In the genomic region with DNA sequence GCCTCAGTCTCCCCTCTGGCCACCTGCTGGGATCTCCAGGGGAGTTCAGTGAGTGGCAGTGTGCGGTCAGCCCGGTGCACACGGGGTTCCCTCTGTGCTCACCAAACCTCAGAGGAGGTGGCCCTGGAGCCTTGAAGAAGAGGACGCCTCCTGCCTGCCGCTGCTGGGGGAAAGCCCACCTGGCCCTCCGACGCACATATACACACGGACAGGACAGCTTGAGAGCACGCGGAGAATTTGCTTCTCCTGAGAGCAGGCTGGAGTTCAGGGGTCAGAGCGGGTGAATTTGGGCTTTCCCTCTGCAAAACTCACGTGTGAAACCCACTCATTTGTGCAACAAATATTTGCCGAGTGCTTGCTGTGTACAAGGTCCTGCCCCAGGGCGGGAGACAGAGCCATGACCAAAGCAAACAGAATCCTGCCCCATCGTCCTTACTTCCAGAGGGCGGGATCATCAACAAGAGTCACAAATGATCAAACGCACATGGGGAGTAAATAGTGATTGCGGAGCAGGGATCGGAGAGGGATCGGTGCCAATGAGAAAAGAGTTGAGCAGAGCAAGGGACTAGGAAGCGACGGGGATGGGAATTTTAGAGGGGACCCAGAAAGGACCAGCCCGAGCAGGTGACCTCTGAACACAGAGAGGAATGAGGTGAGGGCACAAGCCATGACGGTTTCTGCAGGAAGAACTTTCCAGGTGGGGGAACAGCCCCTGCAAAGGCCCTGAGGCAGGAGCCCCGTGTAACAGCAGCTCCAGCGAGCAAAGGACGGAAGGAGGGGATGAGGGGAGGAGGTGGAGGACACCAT, we compare ENCODE assay signal across 1 cellular context.
TF ChIP-seq lines count a peak whose summit lies in the region.

No MANE protein-coding gene starts in this region.

TF ChIP-seq in HepG2, 621 proteins besides CTCF, POLR2A, EP300 and RAD21 (continued from another document and continues in another):
- TF ChIP-seq, protein P1, sequence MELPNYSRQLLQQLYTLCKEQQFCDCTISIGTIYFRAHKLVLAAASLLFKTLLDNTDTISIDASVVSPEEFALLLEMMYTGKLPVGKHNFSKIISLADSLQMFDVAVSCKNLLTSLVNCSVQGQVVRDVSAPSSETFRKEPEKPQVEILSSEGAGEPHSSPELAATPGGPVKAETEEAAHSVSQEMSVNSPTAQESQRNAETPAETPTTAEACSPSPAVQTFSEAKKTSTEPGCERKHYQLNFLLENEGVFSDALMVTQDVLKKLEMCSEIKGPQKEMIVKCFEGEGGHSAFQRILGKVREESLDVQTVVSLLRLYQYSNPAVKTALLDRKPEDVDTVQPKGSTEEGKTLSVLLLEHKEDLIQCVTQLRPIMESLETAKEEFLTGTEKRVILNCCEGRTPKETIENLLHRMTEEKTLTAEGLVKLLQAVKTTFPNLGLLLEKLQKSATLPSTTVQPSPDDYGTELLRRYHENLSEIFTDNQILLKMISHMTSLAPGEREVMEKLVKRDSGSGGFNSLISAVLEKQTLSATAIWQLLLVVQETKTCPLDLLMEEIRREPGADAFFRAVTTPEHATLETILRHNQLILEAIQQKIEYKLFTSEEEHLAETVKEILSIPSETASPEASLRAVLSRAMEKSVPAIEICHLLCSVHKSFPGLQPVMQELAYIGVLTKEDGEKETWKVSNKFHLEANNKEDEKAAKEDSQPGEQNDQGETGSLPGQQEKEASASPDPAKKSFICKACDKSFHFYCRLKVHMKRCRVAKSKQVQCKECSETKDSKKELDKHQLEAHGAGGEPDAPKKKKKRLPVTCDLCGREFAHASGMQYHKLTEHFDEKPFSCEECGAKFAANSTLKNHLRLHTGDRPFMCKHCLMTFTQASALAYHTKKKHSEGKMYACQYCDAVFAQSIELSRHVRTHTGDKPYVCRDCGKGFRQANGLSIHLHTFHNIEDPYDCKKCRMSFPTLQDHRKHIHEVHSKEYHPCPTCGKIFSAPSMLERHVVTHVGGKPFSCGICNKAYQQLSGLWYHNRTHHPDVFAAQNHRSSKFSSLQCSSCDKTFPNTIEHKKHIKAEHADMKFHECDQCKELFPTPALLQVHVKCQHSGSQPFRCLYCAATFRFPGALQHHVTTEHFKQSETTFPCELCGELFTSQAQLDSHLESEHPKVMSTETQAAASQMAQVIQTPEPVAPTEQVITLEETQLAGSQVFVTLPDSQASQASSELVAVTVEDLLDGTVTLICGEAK (IDR thresholded peaks at IDR 0.05): no peak
- TF ChIP-seq, protein P1 (CRISPR knock-in tag; IDR thresholded peaks at IDR 0.05): peak; percentile 31; the same call in 1 of the 2 replicates
- TF ChIP-seq ZNF460 (CRISPR knock-in tag; IDR thresholded peaks at IDR 0.05; ENCODE audit: borderline replicate concordance) (no peak), ZNF709 (CRISPR knock-in tag; IDR thresholded peaks at IDR 0.05) (no peak), ZNF121 (CRISPR knock-in tag; IDR thresholded peaks at IDR 0.05) (peak; percentile 17; the same call in 1 of the 2 replicates), ZNF879 (CRISPR knock-in tag; IDR thresholded peaks at IDR 0.05) (no peak), ZNF136 (CRISPR knock-in tag; IDR thresholded peaks at IDR 0.05; ENCODE audit: low read depth) (0 out of 2 replicates have a peak, but pooled peaks have one; percentile 65), ZNF207 (IDR thresholded peaks at IDR 0.05; ENCODE audit: borderline replicate concordance) (no peak), RNF2 (conservative IDR thresholded peaks at IDR 0.05; ENCODE audit: low read depth) (0 out of 2 replicates have a peak, but pooled peaks have one; percentile 63), MTA1 (CRISPR knock-in tag; IDR thresholded peaks at IDR 0.05; ENCODE audit: borderline replicate concordance) (peak; percentile 95), ZMAT3 (CRISPR knock-in tag; conservative IDR thresholded peaks at IDR 0.05) (0 out of 2 replicates have a peak, but pooled peaks have one; percentile 73), BCL6 (CRISPR knock-in tag; IDR thresholded peaks at IDR 0.05) (peak; percentile 79), ATF7-NPFF (CRISPR knock-in tag; IDR thresholded peaks at IDR 0.05; ENCODE audit: low read depth) (0 out of 2 replicates have a peak, but pooled peaks have one; percentile 70), POLR2G (IDR thresholded peaks at IDR 0.05; ENCODE audit: low read depth, low read length) (0 out of 2 replicates have a peak, but pooled peaks have one; percentile 9), SNAI1 (CRISPR knock-in tag; IDR thresholded peaks at IDR 0.05; ENCODE audit: borderline replicate concordance) (peak; percentile 77; the same call in 1 of the 2 replicates), ZNF263 (CRISPR knock-in tag; IDR thresholded peaks at IDR 0.05) (peak; percentile 75), ZNF431 (CRISPR knock-in tag; IDR thresholded peaks at IDR 0.05; ENCODE audit: borderline replicate concordance, low read depth) (no peak; the same call in 1 of the 2 replicates), KDM6A (CRISPR knock-in tag; IDR thresholded peaks at IDR 0.05; ENCODE audit: low read depth) (peak; percentile 60; the same call in 1 of the 2 replicates), ZNF816 (CRISPR knock-in tag; IDR thresholded peaks at IDR 0.05; ENCODE audit: borderline replicate concordance) (no peak; the same call in 1 of the 2 replicates), SRF (IDR thresholded peaks at IDR 0.05; ENCODE audit: low read depth, low read length) (no peak), ZNF180 (CRISPR knock-in tag; IDR thresholded peaks at IDR 0.05; ENCODE audit: borderline replicate concordance, low read depth) (0 out of 2 replicates have a peak, but pooled peaks have one; percentile 10)
- TF ChIP-seq, protein P2, sequence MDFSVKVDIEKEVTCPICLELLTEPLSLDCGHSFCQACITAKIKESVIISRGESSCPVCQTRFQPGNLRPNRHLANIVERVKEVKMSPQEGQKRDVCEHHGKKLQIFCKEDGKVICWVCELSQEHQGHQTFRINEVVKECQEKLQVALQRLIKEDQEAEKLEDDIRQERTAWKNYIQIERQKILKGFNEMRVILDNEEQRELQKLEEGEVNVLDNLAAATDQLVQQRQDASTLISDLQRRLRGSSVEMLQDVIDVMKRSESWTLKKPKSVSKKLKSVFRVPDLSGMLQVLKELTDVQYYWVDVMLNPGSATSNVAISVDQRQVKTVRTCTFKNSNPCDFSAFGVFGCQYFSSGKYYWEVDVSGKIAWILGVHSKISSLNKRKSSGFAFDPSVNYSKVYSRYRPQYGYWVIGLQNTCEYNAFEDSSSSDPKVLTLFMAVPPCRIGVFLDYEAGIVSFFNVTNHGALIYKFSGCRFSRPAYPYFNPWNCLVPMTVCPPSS (IDR thresholded peaks at IDR 0.05): no peak
- TF ChIP-seq, protein P3, sequence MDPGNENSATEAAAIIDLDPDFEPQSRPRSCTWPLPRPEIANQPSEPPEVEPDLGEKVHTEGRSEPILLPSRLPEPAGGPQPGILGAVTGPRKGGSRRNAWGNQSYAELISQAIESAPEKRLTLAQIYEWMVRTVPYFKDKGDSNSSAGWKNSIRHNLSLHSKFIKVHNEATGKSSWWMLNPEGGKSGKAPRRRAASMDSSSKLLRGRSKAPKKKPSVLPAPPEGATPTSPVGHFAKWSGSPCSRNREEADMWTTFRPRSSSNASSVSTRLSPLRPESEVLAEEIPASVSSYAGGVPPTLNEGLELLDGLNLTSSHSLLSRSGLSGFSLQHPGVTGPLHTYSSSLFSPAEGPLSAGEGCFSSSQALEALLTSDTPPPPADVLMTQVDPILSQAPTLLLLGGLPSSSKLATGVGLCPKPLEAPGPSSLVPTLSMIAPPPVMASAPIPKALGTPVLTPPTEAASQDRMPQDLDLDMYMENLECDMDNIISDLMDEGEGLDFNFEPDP (CRISPR knock-in tag; conservative IDR thresholded peaks at IDR 0.05): no peak
- TF ChIP-seq, protein P4, sequence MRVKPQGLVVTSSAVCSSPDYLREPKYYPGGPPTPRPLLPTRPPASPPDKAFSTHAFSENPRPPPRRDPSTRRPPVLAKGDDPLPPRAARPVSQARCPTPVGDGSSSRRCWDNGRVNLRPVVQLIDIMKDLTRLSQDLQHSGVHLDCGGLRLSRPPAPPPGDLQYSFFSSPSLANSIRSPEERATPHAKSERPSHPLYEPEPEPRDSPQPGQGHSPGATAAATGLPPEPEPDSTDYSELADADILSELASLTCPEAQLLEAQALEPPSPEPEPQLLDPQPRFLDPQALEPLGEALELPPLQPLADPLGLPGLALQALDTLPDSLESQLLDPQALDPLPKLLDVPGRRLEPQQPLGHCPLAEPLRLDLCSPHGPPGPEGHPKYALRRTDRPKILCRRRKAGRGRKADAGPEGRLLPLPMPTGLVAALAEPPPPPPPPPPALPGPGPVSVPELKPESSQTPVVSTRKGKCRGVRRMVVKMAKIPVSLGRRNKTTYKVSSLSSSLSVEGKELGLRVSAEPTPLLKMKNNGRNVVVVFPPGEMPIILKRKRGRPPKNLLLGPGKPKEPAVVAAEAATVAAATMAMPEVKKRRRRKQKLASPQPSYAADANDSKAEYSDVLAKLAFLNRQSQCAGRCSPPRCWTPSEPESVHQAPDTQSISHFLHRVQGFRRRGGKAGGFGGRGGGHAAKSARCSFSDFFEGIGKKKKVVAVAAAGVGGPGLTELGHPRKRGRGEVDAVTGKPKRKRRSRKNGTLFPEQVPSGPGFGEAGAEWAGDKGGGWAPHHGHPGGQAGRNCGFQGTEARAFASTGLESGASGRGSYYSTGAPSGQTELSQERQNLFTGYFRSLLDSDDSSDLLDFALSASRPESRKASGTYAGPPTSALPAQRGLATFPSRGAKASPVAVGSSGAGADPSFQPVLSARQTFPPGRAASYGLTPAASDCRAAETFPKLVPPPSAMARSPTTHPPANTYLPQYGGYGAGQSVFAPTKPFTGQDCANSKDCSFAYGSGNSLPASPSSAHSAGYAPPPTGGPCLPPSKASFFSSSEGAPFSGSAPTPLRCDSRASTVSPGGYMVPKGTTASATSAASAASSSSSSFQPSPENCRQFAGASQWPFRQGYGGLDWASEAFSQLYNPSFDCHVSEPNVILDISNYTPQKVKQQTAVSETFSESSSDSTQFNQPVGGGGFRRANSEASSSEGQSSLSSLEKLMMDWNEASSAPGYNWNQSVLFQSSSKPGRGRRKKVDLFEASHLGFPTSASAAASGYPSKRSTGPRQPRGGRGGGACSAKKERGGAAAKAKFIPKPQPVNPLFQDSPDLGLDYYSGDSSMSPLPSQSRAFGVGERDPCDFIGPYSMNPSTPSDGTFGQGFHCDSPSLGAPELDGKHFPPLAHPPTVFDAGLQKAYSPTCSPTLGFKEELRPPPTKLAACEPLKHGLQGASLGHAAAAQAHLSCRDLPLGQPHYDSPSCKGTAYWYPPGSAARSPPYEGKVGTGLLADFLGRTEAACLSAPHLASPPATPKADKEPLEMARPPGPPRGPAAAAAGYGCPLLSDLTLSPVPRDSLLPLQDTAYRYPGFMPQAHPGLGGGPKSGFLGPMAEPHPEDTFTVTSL (CRISPR knock-in tag; IDR thresholded peaks at IDR 0.05; ENCODE audit: borderline replicate concordance): peak; percentile 65; the same call in 1 of the 2 replicates
- TF ChIP-seq, protein P5, sequence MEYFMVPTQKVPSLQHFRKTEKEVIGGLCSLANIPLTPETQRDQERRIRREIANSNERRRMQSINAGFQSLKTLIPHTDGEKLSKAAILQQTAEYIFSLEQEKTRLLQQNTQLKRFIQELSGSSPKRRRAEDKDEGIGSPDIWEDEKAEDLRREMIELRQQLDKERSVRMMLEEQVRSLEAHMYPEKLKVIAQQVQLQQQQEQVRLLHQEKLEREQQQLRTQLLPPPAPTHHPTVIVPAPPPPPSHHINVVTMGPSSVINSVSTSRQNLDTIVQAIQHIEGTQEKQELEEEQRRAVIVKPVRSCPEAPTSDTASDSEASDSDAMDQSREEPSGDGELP (IDR thresholded peaks at IDR 0.05; ENCODE audit: borderline replicate concordance, low read depth): peak; percentile 39; the same call in 1 of the 2 replicates
- TF ChIP-seq, protein P6, sequence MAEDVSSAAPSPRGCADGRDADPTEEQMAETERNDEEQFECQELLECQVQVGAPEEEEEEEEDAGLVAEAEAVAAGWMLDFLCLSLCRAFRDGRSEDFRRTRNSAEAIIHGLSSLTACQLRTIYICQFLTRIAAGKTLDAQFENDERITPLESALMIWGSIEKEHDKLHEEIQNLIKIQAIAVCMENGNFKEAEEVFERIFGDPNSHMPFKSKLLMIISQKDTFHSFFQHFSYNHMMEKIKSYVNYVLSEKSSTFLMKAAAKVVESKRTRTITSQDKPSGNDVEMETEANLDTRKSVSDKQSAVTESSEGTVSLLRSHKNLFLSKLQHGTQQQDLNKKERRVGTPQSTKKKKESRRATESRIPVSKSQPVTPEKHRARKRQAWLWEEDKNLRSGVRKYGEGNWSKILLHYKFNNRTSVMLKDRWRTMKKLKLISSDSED (CRISPR knock-in tag; IDR thresholded peaks at IDR 0.05): no peak; the same call in 1 of the 2 replicates
- TF ChIP-seq, protein P7, sequence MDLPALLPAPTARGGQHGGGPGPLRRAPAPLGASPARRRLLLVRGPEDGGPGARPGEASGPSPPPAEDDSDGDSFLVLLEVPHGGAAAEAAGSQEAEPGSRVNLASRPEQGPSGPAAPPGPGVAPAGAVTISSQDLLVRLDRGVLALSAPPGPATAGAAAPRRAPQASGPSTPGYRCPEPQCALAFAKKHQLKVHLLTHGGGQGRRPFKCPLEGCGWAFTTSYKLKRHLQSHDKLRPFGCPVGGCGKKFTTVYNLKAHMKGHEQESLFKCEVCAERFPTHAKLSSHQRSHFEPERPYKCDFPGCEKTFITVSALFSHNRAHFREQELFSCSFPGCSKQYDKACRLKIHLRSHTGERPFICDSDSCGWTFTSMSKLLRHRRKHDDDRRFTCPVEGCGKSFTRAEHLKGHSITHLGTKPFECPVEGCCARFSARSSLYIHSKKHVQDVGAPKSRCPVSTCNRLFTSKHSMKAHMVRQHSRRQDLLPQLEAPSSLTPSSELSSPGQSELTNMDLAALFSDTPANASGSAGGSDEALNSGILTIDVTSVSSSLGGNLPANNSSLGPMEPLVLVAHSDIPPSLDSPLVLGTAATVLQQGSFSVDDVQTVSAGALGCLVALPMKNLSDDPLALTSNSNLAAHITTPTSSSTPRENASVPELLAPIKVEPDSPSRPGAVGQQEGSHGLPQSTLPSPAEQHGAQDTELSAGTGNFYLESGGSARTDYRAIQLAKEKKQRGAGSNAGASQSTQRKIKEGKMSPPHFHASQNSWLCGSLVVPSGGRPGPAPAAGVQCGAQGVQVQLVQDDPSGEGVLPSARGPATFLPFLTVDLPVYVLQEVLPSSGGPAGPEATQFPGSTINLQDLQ (CRISPR knock-in tag; IDR thresholded peaks at IDR 0.05): peak; percentile 17; the same call in 1 of the 2 replicates
